ENCODE assay signal across 20 cellular contexts in the genomic region with DNA sequence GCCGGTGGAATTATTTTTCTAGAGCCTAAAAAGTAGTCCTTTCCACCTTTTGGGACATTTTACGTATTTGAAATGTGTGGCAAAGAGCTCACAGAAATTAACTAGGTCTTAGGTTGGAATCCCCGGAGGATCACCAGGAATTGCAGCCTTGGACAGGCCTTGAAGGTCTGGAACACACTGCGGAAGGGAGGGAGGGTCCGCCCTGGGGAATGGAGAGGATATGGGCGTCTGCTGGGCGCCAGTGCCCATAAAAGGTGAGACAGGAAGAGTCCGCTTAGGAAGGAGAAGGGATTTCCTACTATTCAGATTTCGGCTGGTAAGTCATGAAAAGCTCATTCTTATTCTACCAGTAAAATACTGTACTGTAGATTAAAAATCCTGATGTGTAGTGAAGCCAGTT.
DNase-seq lines count a peak whose midpoint lies in the region; ATAC-seq, FAIRE-seq and TF ChIP-seq lines count a peak whose summit lies in the region.
"Had no signal": no experiment of that assay in that cellular context is flagged by ENCODE, and none has a peak within 500 bp of the region (broad histone marks: within the 10 kb centered on the region; RNA-seq: fewer than 3 reads in every experiment).

No MANE protein-coding gene starts in this region.

- H3K27me3 Mint-ChIP-seq in WTC11 (ENCODE audit: low read depth): no peaks in the 10 kb centered on the region; the same call in 1 of the 2 replicates

- ATAC-seq in GM18909 (IDR thresholded peaks at IDR 0.05; ENCODE audit: poor library complexity, unreplicated experiment): peak; percentile 18
- peak; percentile 36; the same call in 1 of the 2 replicates for ATAC-seq in WTC11
- peak; percentile 49 to 66 for ATAC-seq in right cardiac atrium

- H3K4me1 ChIP-seq in right cardiac atrium (ENCODE audit: control insufficient read depth, insufficient read depth, low read length) (peaks cover 25% of the 10 kb centered on the region), spleen (peaks cover 0 to 81% (median 24%) of the 10 kb centered on the region in 6 donors)

- H3K27ac ChIP-seq in right cardiac atrium (ENCODE audit: low read length) (no peak overlapping the region), spleen (peak overlapping the region in 7 of 8 donors; percentile 15 to 72 (median 44))
- H3K27ac ChIP-seq: epithelial cell of prostate had no signal

- H3K9me3 Mint-ChIP-seq in WTC11: no peaks in the 10 kb centered on the region
- H3K9me3 Mint-ChIP-seq: activated naive CD8-positive, alpha-beta T cell treated with anti-CD3 and anti-CD28 coated beads for 36 hours; memory B cell had no signal

- CTCF ChIA-PET in WTC11 (lab: Charles Lee): interaction anchor here (0.8 to 1.1 kb wide), 2 partner anchors 36 to 171 kb away, joined by 3 read pairs; no protein-coding TSS in a partner anchor

- no peaks in the 10 kb centered on the region for H3K9me3 ChIP-seq in right cardiac atrium (ENCODE audit: control insufficient read depth, low read length)
- no peaks in the 10 kb centered on the region for H3K9me3 ChIP-seq in spleen

- intact Hi-C loops in right cardiac atrium (cut with DNase I): loop anchor here (10.0 kb wide), 3 partner anchors 74 to 184 kb away; partner anchors contain the start of genes COL4A1 (in 2 of the 4) and COL4A2 (in 2 of the 4)
- intact Hi-C loops in spleen (cut with DNase I; ENCODE audit: low total_unique reads): loop anchor here (10.0 kb wide), 2 partner anchors 114 to 194 kb away; partner anchors contain the start of genes COL4A1 and COL4A2

- H3K4me3 ChIP-seq in right cardiac atrium (ENCODE audit: low read length): no peak overlapping the region
- H3K4me3 ChIP-seq in spleen: no peak overlapping the region

- H3K4me1 Mint-ChIP-seq in WTC11: peaks cover 10% of the 10 kb centered on the region
- H3K4me1 Mint-ChIP-seq: memory B cell had no signal

- no peak overlapping the region for H3K27ac Mint-ChIP-seq in WTC11
- H3K27ac Mint-ChIP-seq: activated naive CD8-positive, alpha-beta T cell treated with anti-CD3 and anti-CD28 coated beads for 36 hours; memory B cell had no signal

- no peaks in the 10 kb centered on the region for H3K36me3 Mint-ChIP-seq in WTC11
- H3K36me3 Mint-ChIP-seq: activated naive CD8-positive, alpha-beta T cell treated with anti-CD3 and anti-CD28 coated beads for 36 hours; memory B cell had no signal

- POLR2A ChIA-PET in WTC11 (lab: Charles Lee): no interaction called here

- FAIRE-seq in RCC 7860 (lab: Jason Lieb, UNC): no peak
- FAIRE-seq: H1 had no signal

- no peak for DNase-seq in WTC11 (ENCODE audit: low spot score)
- peak; percentile 56 to 74 (median 70) for DNase-seq in right cardiac atrium
- DNase-seq in spleen: no peak
- DNase-seq in stimulated activated CD4-positive, alpha-beta T cell treated with anti-CD3 and anti-CD28 coated beads, Interleukin-4, amount 100 ng/mL, for 24 hours: no peak
- no peak for DNase-seq in RCC 7860 (ENCODE audit: low spot score)
- no peak for DNase-seq in C1 segment of cervical spinal cord (lab: John Stamatoyannopoulos, UW)
- no peak for DNase-seq in activated T-cell treated with anti-CD3 and anti-CD28 coated beads, Interleukin-2, amount 50 U/mL, for 1 hour
- DNase-seq: activated CD4-positive, alpha-beta T cell treated with anti-CD3 and anti-CD28 coated beads for 1 hour; activated naive CD8-positive, alpha-beta T cell treated with anti-CD3 and anti-CD28 coated beads for 36 hours; DND-41; KBM-7; NCI-H1436; NCI-H446 treated with DMSO at 0.1 percent for 48 hours; occipital lobe; stimulated activated CD4-positive, alpha-beta T cell treated with anti-CD3 and anti-CD28 coated beads, Interleukin-12 subunit alpha, Interleukin-12 subunit beta, amount 100 ng/mL, for 4 hours; T-helper 1 cell had no signal

- H3K27me3 ChIP-seq in right cardiac atrium (ENCODE audit: control insufficient read depth, insufficient read depth): no peaks in the 10 kb centered on the region
- H3K27me3 ChIP-seq in spleen (replicated peaks in 1 of 7): peaks cover 0 to 52% (median 3%) of the 10 kb centered on the region in 7 donors

- peaks cover 0 to 12% (median 0%) of the 10 kb centered on the region in 6 donors for H3K36me3 ChIP-seq in spleen

- WGBS in right cardiac atrium: 67% methylated on average over 9 of the region's 9 CpGs
- 48 to 60% (median 54%) methylated on average over 9 of the region's 9 CpGs for WGBS in spleen, 5 donors

- TF ChIP-seq POLR2A in spleen (IDR thresholded peaks at IDR 0.05): no peak

- TF ChIP-seq CTCF in WTC11 (IDR thresholded peaks at IDR 0.05) (no peak), spleen (IDR thresholded peaks at IDR 0.05 in 8 of 11, conservative IDR thresholded peaks at IDR 0.05 in 3 of 11) (no peak)

- H3K4me3 Mint-ChIP-seq in WTC11: no peak overlapping the region
- H3K4me3 Mint-ChIP-seq: activated naive CD8-positive, alpha-beta T cell treated with anti-CD3 and anti-CD28 coated beads for 36 hours; memory B cell had no signal

TF ChIP-seq in WTC11, 78 proteins besides CTCF, POLR2A, EP300 and RAD21 (continues in another document):
- TF ChIP-seq TCF7 (CRISPR knock-in tag; IDR thresholded peaks at IDR 0.05; ENCODE audit: low read depth) (no peak), SP1 (CRISPR knock-in tag; conservative IDR thresholded peaks at IDR 0.05) (no peak), ARID4B (CRISPR knock-in tag; IDR thresholded peaks at IDR 0.05; ENCODE audit: borderline replicate concordance) (no peak), NR1H2 (CRISPR knock-in tag; IDR thresholded peaks at IDR 0.05) (no peak)
- TF ChIP-seq, protein P1, sequence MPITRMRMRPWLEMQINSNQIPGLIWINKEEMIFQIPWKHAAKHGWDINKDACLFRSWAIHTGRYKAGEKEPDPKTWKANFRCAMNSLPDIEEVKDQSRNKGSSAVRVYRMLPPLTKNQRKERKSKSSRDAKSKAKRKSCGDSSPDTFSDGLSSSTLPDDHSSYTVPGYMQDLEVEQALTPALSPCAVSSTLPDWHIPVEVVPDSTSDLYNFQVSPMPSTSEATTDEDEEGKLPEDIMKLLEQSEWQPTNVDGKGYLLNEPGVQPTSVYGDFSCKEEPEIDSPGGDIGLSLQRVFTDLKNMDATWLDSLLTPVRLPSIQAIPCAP (CRISPR knock-in tag; IDR thresholded peaks at IDR 0.05): no peak
- TF ChIP-seq, protein P2, sequence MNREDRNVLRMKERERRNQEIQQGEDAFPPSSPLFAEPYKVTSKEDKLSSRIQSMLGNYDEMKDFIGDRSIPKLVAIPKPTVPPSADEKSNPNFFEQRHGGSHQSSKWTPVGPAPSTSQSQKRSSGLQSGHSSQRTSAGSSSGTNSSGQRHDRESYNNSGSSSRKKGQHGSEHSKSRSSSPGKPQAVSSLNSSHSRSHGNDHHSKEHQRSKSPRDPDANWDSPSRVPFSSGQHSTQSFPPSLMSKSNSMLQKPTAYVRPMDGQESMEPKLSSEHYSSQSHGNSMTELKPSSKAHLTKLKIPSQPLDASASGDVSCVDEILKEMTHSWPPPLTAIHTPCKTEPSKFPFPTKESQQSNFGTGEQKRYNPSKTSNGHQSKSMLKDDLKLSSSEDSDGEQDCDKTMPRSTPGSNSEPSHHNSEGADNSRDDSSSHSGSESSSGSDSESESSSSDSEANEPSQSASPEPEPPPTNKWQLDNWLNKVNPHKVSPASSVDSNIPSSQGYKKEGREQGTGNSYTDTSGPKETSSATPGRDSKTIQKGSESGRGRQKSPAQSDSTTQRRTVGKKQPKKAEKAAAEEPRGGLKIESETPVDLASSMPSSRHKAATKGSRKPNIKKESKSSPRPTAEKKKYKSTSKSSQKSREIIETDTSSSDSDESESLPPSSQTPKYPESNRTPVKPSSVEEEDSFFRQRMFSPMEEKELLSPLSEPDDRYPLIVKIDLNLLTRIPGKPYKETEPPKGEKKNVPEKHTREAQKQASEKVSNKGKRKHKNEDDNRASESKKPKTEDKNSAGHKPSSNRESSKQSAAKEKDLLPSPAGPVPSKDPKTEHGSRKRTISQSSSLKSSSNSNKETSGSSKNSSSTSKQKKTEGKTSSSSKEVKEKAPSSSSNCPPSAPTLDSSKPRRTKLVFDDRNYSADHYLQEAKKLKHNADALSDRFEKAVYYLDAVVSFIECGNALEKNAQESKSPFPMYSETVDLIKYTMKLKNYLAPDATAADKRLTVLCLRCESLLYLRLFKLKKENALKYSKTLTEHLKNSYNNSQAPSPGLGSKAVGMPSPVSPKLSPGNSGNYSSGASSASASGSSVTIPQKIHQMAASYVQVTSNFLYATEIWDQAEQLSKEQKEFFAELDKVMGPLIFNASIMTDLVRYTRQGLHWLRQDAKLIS (CRISPR knock-in tag; IDR thresholded peaks at IDR 0.05; ENCODE audit: borderline replicate concordance): no peak

Comparison
In these comparisons a context has a peak if more than half of its experiments do, and no peak if none do; other contexts are left out.
1. DNase-seq: peak in right cardiac atrium (3 of 3); none in WTC11 (single experiment), spleen (single experiment), stimulated activated CD4-positive, alpha-beta T cell treated with anti-CD3 and anti-CD28 coated beads, Interleukin-4, amount 100 ng/mL, for 24 hours (single experiment), RCC 7860 (single experiment), C1 segment of cervical spinal cord (0 of 14) and activated T-cell treated with anti-CD3 and anti-CD28 coated beads, Interleukin-2, amount 50 U/mL, for 1 hour (single experiment).
2. Peak in every context shown above with its lines, with median percentiles within 50 percentile points of each other: ATAC-seq.